In the genomic region with DNA sequence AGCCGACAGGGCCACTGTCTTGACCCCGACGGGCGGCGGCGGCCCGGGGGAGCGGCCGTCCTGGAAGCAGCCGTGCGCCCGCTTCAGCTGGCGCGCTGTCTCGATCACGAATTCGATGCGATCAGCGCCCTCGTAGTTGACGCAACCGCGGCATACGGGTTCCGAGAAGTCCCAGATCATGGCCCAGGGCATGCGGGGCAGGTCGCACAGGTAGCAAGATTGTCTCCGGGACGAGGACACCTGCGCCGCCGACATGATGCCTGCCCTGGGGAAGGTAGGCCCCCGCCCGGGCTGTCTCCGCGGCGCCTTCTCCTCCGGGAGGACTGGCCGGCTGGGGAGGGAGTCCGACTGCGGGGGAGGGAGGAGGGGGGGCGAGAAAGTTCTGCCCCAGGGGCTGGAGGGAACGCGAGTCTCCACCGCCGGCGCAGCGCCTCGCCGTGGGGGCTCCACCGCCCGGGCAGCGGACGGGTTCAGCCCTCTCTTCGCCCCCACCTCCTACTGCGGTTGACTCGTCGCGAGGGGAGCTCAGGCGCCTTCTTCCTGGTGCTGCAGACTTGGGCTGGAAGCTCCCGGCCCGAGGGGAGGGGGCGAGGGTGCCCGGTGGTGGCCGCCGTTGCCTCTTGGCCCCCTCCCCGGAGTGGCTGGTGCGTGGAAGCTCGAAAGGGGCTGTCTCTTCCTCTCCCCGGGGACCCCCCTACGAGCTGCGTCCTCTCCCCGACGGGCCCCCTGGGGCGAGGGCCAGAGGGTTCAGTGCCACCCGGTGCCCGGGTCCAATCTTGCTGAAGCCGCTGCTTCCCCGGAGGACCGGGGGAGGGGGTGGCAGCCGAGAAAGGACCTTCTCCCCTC, we compare ENCODE assay signal across 8 cellular contexts. TPM values are rescaled to one million over a fixed set of nuclear protein-coding genes. Genes with fewer than 3 reads are reported as not detected.
DNase-seq lines count a peak whose midpoint lies in the region; ATAC-seq, FAIRE-seq and TF ChIP-seq lines count a peak whose summit lies in the region.

No MANE protein-coding gene starts in this region.

- H3K9me3 ChIP-seq in ES-I3 (ENCODE audit: control insufficient read depth, insufficient read depth, low read length) = no peaks in the 10 kb centered on the region
- H3K9me3 ChIP-seq in HUES48 (ENCODE audit: control insufficient read depth, insufficient read depth, low read length) = no peaks in the 10 kb centered on the region
- H3K9me3 ChIP-seq in body of pancreas = no peaks in the 10 kb centered on the region
- no peaks in the 10 kb centered on the region for H3K9me3 ChIP-seq in iPS-18c (ENCODE audit: control insufficient read depth, insufficient read depth, low read length)
- no peaks in the 10 kb centered on the region for H3K9me3 ChIP-seq in small intestine (ENCODE audit: control insufficient read depth, low read depth)

- TF ChIP-seq POLR2A in body of pancreas (IDR thresholded peaks at IDR 0.05) = peak in 2 of 3 donors; percentile 75 to 76

- H3K36me3 ChIP-seq in ES-I3 (ENCODE audit: insufficient read depth, low read length) (0 out of 2 replicates have a peak, but pooled peaks cover 3% of the 10 kb centered on the region), HUES48 (ENCODE audit: control insufficient read depth, insufficient read depth, low read length) (peaks cover 13% of the 10 kb centered on the region), body of pancreas (replicated peaks in 1 of 2; ENCODE audit: insufficient read depth in 1 of 2, low read depth in 2 of 2) (no peaks in the 10 kb centered on the region), small intestine (ENCODE audit: control insufficient read depth in 2 of 2, insufficient read depth in 2 of 2, low read length in 2 of 2) (peaks cover 0 to 2% of the 10 kb centered on the region in 2 donors)

- no peak for FAIRE-seq in small intestine (lab: Jason Lieb, UNC)

- intact Hi-C loops in body of pancreas (cut with DNase I) = no loop called here

- 0% methylated on average over 1 to 76 of the region's 81 CpGs for WGBS in body of pancreas, 2 donors
- 0% methylated on average over 55 to 81 of the region's 81 CpGs for WGBS in small intestine, 3 donors

- peak in 1 of 7 experiments; percentile 25 for TF ChIP-seq CTCF in body of pancreas (IDR thresholded peaks at IDR 0.05)

- H3K27ac ChIP-seq in HUES48 (ENCODE audit: low read depth, low read length) = peak overlapping the region; percentile 96
- peak overlapping the region; percentile 99 to 100 (median 100) for H3K27ac ChIP-seq in body of pancreas
- peak overlapping the region; percentile 97 to 99 for H3K27ac ChIP-seq in small intestine (ENCODE audit: low read depth in 1 of 2, low read length in 1 of 2)

- H3K4me1 ChIP-seq in ES-I3 (ENCODE audit: insufficient read depth, low read length) (peaks cover 30% of the 10 kb centered on the region), HUES48 (ENCODE audit: control insufficient read depth, insufficient read depth, low read length) (peaks cover 59% of the 10 kb centered on the region), body of pancreas (peaks cover 72% of the 10 kb centered on the region), small intestine (ENCODE audit: control insufficient read depth in 2 of 2, insufficient read depth in 1 of 2, low read depth in 1 of 2, low read length in 1 of 2) (peaks cover 0 to 13% of the 10 kb centered on the region in 2 donors)

- H3K4me3 ChIP-seq in HUES48 (ENCODE audit: low read depth, low read length) (peak overlapping the region; percentile 84), body of pancreas (peak overlapping the region; percentile 14 to 35), iPS-18c (ENCODE audit: insufficient read depth, low read depth, low read length) (peak overlapping the region; percentile 74), small intestine (ENCODE audit: low read depth in 1 of 2, low read length in 2 of 2) (peak overlapping the region; percentile 83 to 86)

- H3K27me3 ChIP-seq in HUES48 (ENCODE audit: control insufficient read depth, insufficient read depth, low read length) (no peaks in the 10 kb centered on the region), body of pancreas (no peaks in the 10 kb centered on the region), small intestine (ENCODE audit: control insufficient read depth in 2 of 2, insufficient read depth in 2 of 2, low read length in 2 of 2) (no peaks in the 10 kb centered on the region)

- H3K9ac ChIP-seq in ES-I3 (ENCODE audit: low read depth, low read length) = peak overlapping the region; percentile 91
- H3K9ac ChIP-seq in HUES48 (ENCODE audit: low read depth, low read length) = peak overlapping the region; percentile 93

- ATAC-seq in GM21447 (IDR thresholded peaks at IDR 0.05; ENCODE audit: unreplicated experiment) (peak; percentile 33), body of pancreas (peak; percentile 22)

- DNase-seq in T-helper 9 cell (peak; percentile 53), body of pancreas (peak; percentile 73 to 77 (median 76)), small intestine (peak; percentile 58), cortex of kidney (lab: John Stamatoyannopoulos, UW) (no peak)

RNA-seq across cellular contexts. Expression of a gene that starts 0.7 kb away (rescaled TPM):
- 10 to 100 TPM; 26.7 to 52.1 TPM for total RNA-seq in body of pancreas
- polyA plus RNA-seq in small intestine = 10 to 100 TPM in 1 of 3 donors, 1 to 10 TPM in 2; 2.0 to 14.3 (median 3.2) TPM

Comparison
In these comparisons a context has a peak if more than half of its experiments do, and no peak if none do; other contexts are left out.
1. H3K4me3 ChIP-seq: peak in every context shown above with its lines; median percentile 84 in small intestine; 84 in HUES48; 74 in iPS-18c; 24 in body of pancreas.